16 cellular contexts compared by ENCODE assay signal in the genomic region with DNA sequence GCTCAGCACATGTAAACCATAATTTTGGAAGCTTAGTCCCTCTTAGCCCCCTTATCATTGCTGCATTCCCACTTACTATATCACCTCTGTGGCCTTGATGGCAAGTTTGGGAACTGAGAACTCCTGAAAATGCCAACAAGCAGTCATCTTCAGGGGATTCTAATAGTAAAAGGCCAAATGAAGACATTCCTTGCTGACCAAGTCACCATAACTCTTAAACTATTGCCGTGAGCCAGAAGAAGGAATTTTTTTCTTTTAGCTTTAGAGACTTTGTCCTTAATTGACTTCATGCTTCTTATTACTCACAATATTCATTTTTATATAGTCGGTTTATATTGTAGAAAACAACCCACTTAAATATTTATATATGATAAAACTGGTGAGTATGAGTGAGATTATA.
DNase-seq lines count a peak whose midpoint lies in the region; ATAC-seq and TF ChIP-seq lines count a peak whose summit lies in the region.
"Had no signal": no experiment of that assay in that cellular context is flagged by ENCODE, and none has a peak within 500 bp of the region (broad histone marks: within the 10 kb centered on the region; RNA-seq: fewer than 3 reads in every experiment).

No MANE protein-coding gene starts in this region.

- H3K4me1 ChIP-seq in gastroesophageal sphincter: peaks cover 3 to 33% (median 6%) of the 10 kb centered on the region in 3 donors
- H3K4me1 ChIP-seq in right atrium auricular region: peaks cover 0 to 22% of the 10 kb centered on the region in 2 donors
- H3K4me1 ChIP-seq: Caco-2 had no signal

- peak; percentile 10 for DNase-seq in AG08395 (ENCODE audit: low spot score)
- DNase-seq in GM03348 (ENCODE audit: low spot score): peak; percentile 24
- DNase-seq in dedifferentiated amniotic fluid mesenchymal stem cell (ENCODE audit: extremely low spot score): peak; percentile 85
- no peak for DNase-seq in right atrium auricular region (ENCODE audit: low spot score)
- no peak for DNase-seq in GM10248 (ENCODE audit: extremely low spot score)
- no peak for DNase-seq in osteocyte (ENCODE audit: extremely low spot score, unreplicated experiment)
- no peak for DNase-seq in GDM1 (lab: John Stamatoyannopoulos, UW)
- DNase-seq: 8988T, Caco-2, Karpas-422, NCI-H187 treated with DMSO at 0.1 percent for 48 hours, NCI-H446, NCI-H748 treated with DMSO at 0.1 percent for 48 hours, PC-3 had no signal

- H3K27ac Mint-ChIP-seq in osteocyte (ENCODE audit: unreplicated experiment): no peak overlapping the region

- TF ChIP-seq EP300 in gastroesophageal sphincter (IDR thresholded peaks at IDR 0.05): no peak

- peaks cover 2% of the 10 kb centered on the region for H3K27me3 Mint-ChIP-seq in osteocyte (ENCODE audit: unreplicated experiment)

- CTCF ChIA-PET in GM10248 (lab: Yijun Ruan, JAX): no interaction called here

- H3K4me3 Mint-ChIP-seq in osteocyte (ENCODE audit: unreplicated experiment): no peak overlapping the region

- H3K9me3 ChIP-seq in gastroesophageal sphincter: no peaks in the 10 kb centered on the region
- no peaks in the 10 kb centered on the region for H3K9me3 ChIP-seq in right atrium auricular region
- H3K9me3 ChIP-seq: Caco-2, HAP-1 had no signal

- no peak overlapping the region for H3K4me3 ChIP-seq in gastroesophageal sphincter
- no peak overlapping the region for H3K4me3 ChIP-seq in right atrium auricular region
- H3K4me3 ChIP-seq: HAP-1 had no signal

- H3K36me3 Mint-ChIP-seq in osteocyte (ENCODE audit: unreplicated experiment): no peaks in the 10 kb centered on the region

- H3K27ac ChIP-seq in gastroesophageal sphincter (peak overlapping the region in 3 of 4 donors; percentile 27 to 68 (median 32)), right atrium auricular region (no peak overlapping the region)

- no peaks in the 10 kb centered on the region for H3K36me3 ChIP-seq in gastroesophageal sphincter
- no peaks in the 10 kb centered on the region for H3K36me3 ChIP-seq in right atrium auricular region
- H3K36me3 ChIP-seq: HAP-1 had no signal

- H3K27me3 ChIP-seq in gastroesophageal sphincter: no peaks in the 10 kb centered on the region
- H3K27me3 ChIP-seq in right atrium auricular region: no peaks in the 10 kb centered on the region

- TF ChIP-seq CTCF in gastroesophageal sphincter (IDR thresholded peaks at IDR 0.05): no peak
- no peak for TF ChIP-seq CTCF in right atrium auricular region (IDR thresholded peaks at IDR 0.05)
- TF ChIP-seq CTCF in GM10248 (IDR thresholded peaks at IDR 0.05; ENCODE audit: control extremely low read depth, extremely low read depth, low read depth, missing control alignments): no peak
- TF ChIP-seq CTCF in osteocyte (IDR thresholded peaks at IDR 0.05): no peak

- TF ChIP-seq POLR2A in gastroesophageal sphincter (IDR thresholded peaks at IDR 0.05): no peak

- WGBS in gastroesophageal sphincter (ENCODE audit: low coverage in 1 of 2), 2 donors: 13 to 15% methylated on average over 2 of the region's 2 CpGs

- ATAC-seq in gastroesophageal sphincter: no peak
- ATAC-seq: PC-3 had no signal

- POLR2A ChIA-PET in GM10248 (lab: Yijun Ruan, JAX): no interaction called here

- H3K4me1 Mint-ChIP-seq in osteocyte (ENCODE audit: unreplicated experiment): peaks cover 31% of the 10 kb centered on the region

- no peaks in the 10 kb centered on the region for H3K9me3 Mint-ChIP-seq in osteocyte (ENCODE audit: unreplicated experiment)

Comparison
In these comparisons a context has a peak if more than half of its experiments do, and no peak if none do; other contexts are left out.
1. DNase-seq: peak in AG08395 (single experiment), GM03348 (single experiment) and dedifferentiated amniotic fluid mesenchymal stem cell (single experiment); none in right atrium auricular region (single experiment), GM10248 (single experiment), osteocyte (single experiment) and GDM1 (single experiment).
2. H3K27ac ChIP-seq: peak in gastroesophageal sphincter (3 of 4); none in right atrium auricular region (0 of 2).